Comparison of ENCODE assay signal across 18 cellular contexts in genomic region chr9:32839013-32839442, GRCh38. TPM values are rescaled to one million over a fixed set of nuclear protein-coding genes. Genes with fewer than 3 reads are reported as not detected.
DNase-seq lines count a peak whose midpoint lies in the region; ATAC-seq, FAIRE-seq and TF ChIP-seq lines count a peak whose summit lies in the region.
"Had no signal": no experiment of that assay in that cellular context is flagged by ENCODE, and none has a peak within 500 bp of the region (broad histone marks: within the 10 kb centered on the region; RNA-seq: fewer than 3 reads in every experiment).

No MANE protein-coding gene starts in this region.

- no peak overlapping the region for H2BK12ac ChIP-seq in H1 (ENCODE audit: low read depth, low read length)

- H3K56ac ChIP-seq in H1 (replicated peaks; ENCODE audit: insufficient read length, low read depth, low read length), result no peak overlapping the region

- H2BK15ac ChIP-seq in H1 (ENCODE audit: low read length), result no peak overlapping the region

- POLR2A ChIA-PET in H1 (lab: Charles Lee; ENCODE audit: partially characterized antibody), result no interaction called here
- POLR2A ChIA-PET in OCI-LY7 (lab: Charles Lee), result interaction anchor here (0.6 kb wide), 1 partner anchor 14 kb away, joined by 3 read pairs; no protein-coding TSS in a partner anchor

- no peak overlapping the region for H3K23ac ChIP-seq in H1 (ENCODE audit: insufficient read length)

- H3K4me1 ChIP-seq in H1 (replicated peaks in 1 of 4; ENCODE audit: control insufficient read depth in 3 of 4, insufficient read depth in 4 of 4, low read length in 3 of 4), result 0 out of 7 replicates have a peak, but pooled peaks cover 0 to under 1% (median 0%) of the 10 kb centered on the region in 4 experiments
- H3K4me1 ChIP-seq in OCI-LY7 (ENCODE audit: insufficient read depth, low read length, poor library complexity, severe bottlenecking), result no peaks in the 10 kb centered on the region

- CTCF ChIA-PET in H1 (lab: Charles Lee; ENCODE audit: partially characterized antibody) (interaction anchor here (0.7 to 2.3 kb wide), 7 partner anchors 10 to 258 kb away, joined by 3 to 11 read pairs (median 4); no protein-coding TSS in a partner anchor), OCI-LY7 (lab: Charles Lee; ENCODE audit: unreplicated experiment) (no interaction called here)

- peak in 1 of 3 experiments; percentile 6; a peak in 2 of 4 replicates for TF ChIP-seq CTCF in H1 (IDR thresholded peaks at IDR 0.05; ENCODE audit: control extremely low read depth in 1 of 3, insufficient read depth in 1 of 3, low read depth in 1 of 3, low read length in 3 of 3)
- TF ChIP-seq CTCF in brain microvascular endothelial cell (IDR thresholded peaks at IDR 0.05; ENCODE audit: low read depth, low read length, missing control alignments), result no peak
- no peak for TF ChIP-seq CTCF in OCI-LY7 (conservative IDR thresholded peaks at IDR 0.05; ENCODE audit: low read length)

- TF ChIP-seq POLR2A in H1 (IDR thresholded peaks at IDR 0.05; ENCODE audit: control extremely low read depth in 1 of 2, low read depth in 2 of 2, low read length in 2 of 2), result no peak

- DNase-seq in H1 (ENCODE audit: low read depth in 1 of 2, low spot score in 2 of 2) (no peak), brain microvascular endothelial cell (no peak), OCI-LY7 (ENCODE audit: low spot score) (no peak), H7 (no peak), NCI-H1694 treated with DMSO at 0.1 percent for 48 hours (lab: John Stamatoyannopoulos, UW) (no peak)
- DNase-seq: activated CD8-positive, alpha-beta memory T cell treated with anti-CD3 and anti-CD28 coated beads for 24 hours; activated naive CD4-positive, alpha-beta T cell; DMS79; effector CD4-positive, alpha-beta T cell; mammary epithelial cell; right cardiac atrium; SK-N-SH; stimulated activated CD4-positive, alpha-beta T cell treated with anti-CD3 and anti-CD28 coated beads, Interleukin-2, amount 100 ng/mL, for 48 hours had no signal

- H3K14ac ChIP-seq in H1 (ENCODE audit: insufficient read length), result no peak overlapping the region

- no peak overlapping the region for H3K18ac ChIP-seq in H1 (ENCODE audit: extremely low read depth, low read length)

- no peak overlapping the region for H3K4me3 ChIP-seq in H1 (ENCODE audit: extremely low read depth in 1 of 4, insufficient read depth in 2 of 4, low read depth in 3 of 4, low read length in 4 of 4)
- no peak overlapping the region for H3K4me3 ChIP-seq in brain microvascular endothelial cell (ENCODE audit: low read depth, low read length)
- H3K4me3 ChIP-seq in OCI-LY7 (ENCODE audit: low read depth, low read length, poor library complexity, severe bottlenecking), result no peak overlapping the region
- no peak overlapping the region for H3K4me3 ChIP-seq in H7 (ENCODE audit: insufficient read depth, low read depth, low read length)

- H3K36me3 ChIP-seq in H1 (ENCODE audit: control insufficient read depth in 2 of 4, insufficient read depth in 4 of 4, low read length in 3 of 4), result no peaks in the 10 kb centered on the region
- H3K36me3 ChIP-seq in brain microvascular endothelial cell (replicated peaks), result no peaks in the 10 kb centered on the region
- no peaks in the 10 kb centered on the region for H3K36me3 ChIP-seq in OCI-LY7 (ENCODE audit: insufficient read depth, low read length)
- no peaks in the 10 kb centered on the region for H3K36me3 ChIP-seq in H7 (replicated peaks; ENCODE audit: control insufficient read depth, insufficient read depth, low read length)

- no peak overlapping the region for H4K5ac ChIP-seq in H1 (ENCODE audit: insufficient read length, low read depth, low read length)

- WGBS in H1 (ENCODE audit: extremely low coverage in 1 of 2, insufficient coverage in 1 of 2, insufficient read length in 1 of 2, insufficient replicate concordance in 2 of 2, low coverage in 1 of 2, low lambda C conversion rate in 2 of 2, missing lambda C conversion rate in 1 of 2), 2 experiments, result 80% methylated on average over 4 of the region's 4 CpGs; no CpG with 5 or more reads in 1 of the 2 experiments

- no peaks in the 10 kb centered on the region for H3K9me2 ChIP-seq in OCI-LY7 (ENCODE audit: insufficient read depth, low read length)
- H3K9me2 ChIP-seq: SK-N-SH had no signal

- no peak overlapping the region for H2AK5ac ChIP-seq in H1 (ENCODE audit: low read depth, low read length)

- BruUV-seq in OCI-LY7 (replicated peaks; lab: Mats Ljungman, UMichigan), result no TSS peak

- no peak overlapping the region for H4K91ac ChIP-seq in H1 (replicated peaks; ENCODE audit: insufficient read length, low read length)

- no peak overlapping the region for H3K9ac ChIP-seq in H1 (replicated peaks in 1 of 4; ENCODE audit: extremely low read depth in 1 of 4, low read depth in 3 of 4, low read length in 3 of 4)
- H3K9ac ChIP-seq: SK-N-SH had no signal

- H3K4me2 ChIP-seq in H1 (ENCODE audit: insufficient read depth in 1 of 2, low read depth in 2 of 2, low read length in 2 of 2) (no peak overlapping the region), OCI-LY7 (ENCODE audit: low read length) (no peak overlapping the region)
- H3K4me2 ChIP-seq: SK-N-SH had no signal

- no peak overlapping the region for H4K8ac ChIP-seq in H1 (ENCODE audit: extremely low read depth, insufficient read depth, low read length)

- TF ChIP-seq RAD21 in H1 (IDR thresholded peaks at IDR 0.05 in 1 of 2, conservative IDR thresholded peaks at IDR 0.05 in 1 of 2; ENCODE audit: low read depth in 2 of 2, low read length in 2 of 2), result peak; percentile 15; a peak in 2 of 4 replicates

- no peak overlapping the region for H2AFZ ChIP-seq in H1 (ENCODE audit: low read length)
- no peak overlapping the region for H2AFZ ChIP-seq in OCI-LY7 (ENCODE audit: low read length)

- H3K4ac ChIP-seq in H1 (replicated peaks; ENCODE audit: insufficient read length, low read depth, low read length), result no peak overlapping the region

- H3K27ac ChIP-seq in H1 (ENCODE audit: low read depth, low read length) (no peak overlapping the region), brain microvascular endothelial cell (no peak overlapping the region), OCI-LY7 (ENCODE audit: low read depth, low read length, poor library complexity, severe bottlenecking) (no peak overlapping the region)

- no peaks in the 10 kb centered on the region for H3K23me2 ChIP-seq in H1 (ENCODE audit: low read depth, low read length)

- ATAC-seq in GM18861 (IDR thresholded peaks at IDR 0.05; ENCODE audit: unreplicated experiment), result peak; percentile 71
- ATAC-seq in GM21619 (IDR thresholded peaks at IDR 0.05; ENCODE audit: unreplicated experiment), result peak; percentile 72
- peak; percentile 74 for ATAC-seq in HG03159 (IDR thresholded peaks at IDR 0.05; ENCODE audit: unreplicated experiment)
- ATAC-seq: right cardiac atrium had no signal

- no peak overlapping the region for H2BK20ac ChIP-seq in H1 (ENCODE audit: low read length)

- H2BK120ac ChIP-seq in H1 (replicated peaks; ENCODE audit: low read depth, low read length), result no peak overlapping the region

- H4K20me1 ChIP-seq in H1 (replicated peaks in 1 of 2; ENCODE audit: control insufficient read depth in 1 of 2, insufficient read depth in 2 of 2, low read length in 2 of 2) (no peaks in the 10 kb centered on the region), OCI-LY7 (ENCODE audit: insufficient read depth, low read length) (no peaks in the 10 kb centered on the region)

- no peak for TF ChIP-seq EP300 in H1 (IDR thresholded peaks at IDR 0.05; ENCODE audit: borderline replicate concordance in 1 of 2, low read depth in 2 of 2, low read length in 2 of 2)

- H3K79me1 ChIP-seq in H1 (ENCODE audit: low read depth, low read length), result no peaks in the 10 kb centered on the region

- FAIRE-seq in H1 (lab: Jason Lieb, UNC), result no peak
- FAIRE-seq: HTR-8/SVneo had no signal

- H3K79me2 ChIP-seq in H1 (ENCODE audit: control insufficient read depth in 1 of 2, insufficient read depth in 2 of 2, low read length in 2 of 2) (no peaks in the 10 kb centered on the region), OCI-LY7 (ENCODE audit: insufficient read depth, low read depth, low read length) (no peaks in the 10 kb centered on the region)

- H3K27me3 ChIP-seq in H1 (replicated peaks in 1 of 4; ENCODE audit: control insufficient read depth in 3 of 4, extremely low read depth in 1 of 4, insufficient read depth in 3 of 4, low read length in 3 of 4), result peaks cover 0 to 1% (median 0%) of the 10 kb centered on the region in 4 experiments; a peak in 1 of 7 replicates
- no peaks in the 10 kb centered on the region for H3K27me3 ChIP-seq in brain microvascular endothelial cell (replicated peaks)
- H3K27me3 ChIP-seq in H7 (ENCODE audit: control insufficient read depth, insufficient read depth, low read length), result no peaks in the 10 kb centered on the region

- intact Hi-C loops in OCI-LY7 (cut with micrococcal nuclease; ENCODE audit: unreplicated experiment), result loop anchor here (10.0 kb wide), 1 partner anchor 126 kb away; no protein-coding TSS in a partner anchor

- in situ Hi-C loops in brain microvascular endothelial cell (cut with HindIII; ENCODE audit: low pct_ligation_motif_present, low sequenced_read_pairs), result no loop called here

- H3K9me3 ChIP-seq in H1 (ENCODE audit: insufficient read depth in 2 of 2, low read depth in 1 of 2, low read length in 1 of 2), result no peaks in the 10 kb centered on the region
- no peaks in the 10 kb centered on the region for H3K9me3 ChIP-seq in OCI-LY7 (ENCODE audit: low read length)
- H3K9me3 ChIP-seq: SK-N-SH had no signal

- H2BK5ac ChIP-seq in H1 (ENCODE audit: low read depth, low read length), result no peak overlapping the region

TF ChIP-seq in H1, 55 proteins besides CTCF, POLR2A, EP300 and RAD21 (continues in another document):
- TF ChIP-seq GTF2F1 (IDR thresholded peaks at IDR 0.05; ENCODE audit: borderline replicate concordance, low read depth, low read length) (no peak), CEBPB (IDR thresholded peaks at IDR 0.05; ENCODE audit: low read depth, low read length) (no peak), PHF8 (conservative IDR thresholded peaks at IDR 0.05; ENCODE audit: low read depth, low read length) (no peak), POU5F1 (IDR thresholded peaks at IDR 0.05; ENCODE audit: low read depth, low read length) (no peak), SP1 (IDR thresholded peaks at IDR 0.05; ENCODE audit: low read depth, low read length) (no peak), EGR1 (IDR thresholded peaks at IDR 0.05; ENCODE audit: borderline replicate concordance, low read depth, low read length) (no peak)

RNA-seq across cellular contexts. Expression of gene TMEM215, which starts 55.7 kb away (rescaled TPM):
- 0.36 and 0.67 TPM in 2 replicates for total RNA-seq in H1 (2021; fragmentation: NEBNext Ultra II Directional; extraction: Animal tissue kit (Norgen Biotek cat#: 25700))
- 0.27 and 0.33 TPM in 2 replicates for polyA plus RNA-seq in H1 (2011; rRNA removed)
- 0.27 TPM for polyA plus RNA-seq in H1 (2011; cell fraction: cytosol; rRNA removed)
- 0.53 TPM for polyA plus RNA-seq in H1 (2011; cell fraction: nucleus; rRNA removed)
- 0.31 to 0.51 TPM (median 0.38 TPM) in 4 replicates for polyA plus RNA-seq in H1 (2012, experiment 1 of 2)
- polyA plus RNA-seq in H1 (2012, experiment 2 of 2), result 0.10 TPM
- polyA plus RNA-seq in H1 (2013, experiment 1 of 2), result 0.41 TPM
- polyA plus RNA-seq in H1 (2013, experiment 2 of 2), result 0.42 TPM
- polyA minus RNA-seq in H1 (2011; rRNA and poly(A)+ RNA removed), result 0.39 and 0.76 TPM in 2 replicates
- polyA minus RNA-seq in H1 (2011; cell fraction: cytosol; rRNA and poly(A)+ RNA removed), result 0.29 TPM
- 0.80 TPM for polyA minus RNA-seq in H1 (2011; cell fraction: nucleus; rRNA and poly(A)+ RNA removed)
- 0.10 TPM in 1 of 2 replicates, not detected in the other for total RNA-seq in OCI-LY7 (2014; rRNA removed; shearing (Covaris generic))
- not detected in 2 replicates for total RNA-seq in OCI-LY7 (2022)
- 0.10 and 0.18 TPM in 2 replicates for total RNA-seq in H7 (2014; rRNA removed; shearing (Covaris generic))
- total RNA-seq: fibroblast of villous mesenchyme, mammary epithelial cell had no signal
- polyA plus RNA-seq: mammary epithelial cell, SK-N-SH had no signal
